1 cellular context compared by ENCODE assay signal in genomic region chr1:56564615-56565014, GRCh38.
TF ChIP-seq lines count a peak whose summit lies in the region.

No MANE protein-coding gene starts in this region.

TF ChIP-seq in liver, 16 proteins besides CTCF, POLR2A, EP300 and RAD21 (continued from another document):
- no peak for TF ChIP-seq ZBTB33 (IDR thresholded peaks at IDR 0.05)
- no peak for TF ChIP-seq EGR1 (IDR thresholded peaks at IDR 0.05; ENCODE audit: low read depth in 2 of 2)
- no peak for TF ChIP-seq FOXA1 (IDR thresholded peaks at IDR 0.05)
